8 cellular contexts compared by ENCODE assay signal in genomic region chr18:51028201-51028805, GRCh38. TPM values are rescaled to one million over a fixed set of nuclear protein-coding genes. Genes with fewer than 3 reads are reported as not detected.
A peak's percentile ranks its signal among the peaks of the same experiment; 100 is the strongest.
DNase-seq lines count a peak whose midpoint lies in the region; ATAC-seq and TF ChIP-seq lines count a peak whose summit lies in the region.

No MANE protein-coding gene starts in this region.

- BruUV-seq in Calu3 (replicated peaks; lab: Mats Ljungman, UMichigan) = no TSS peak

- H3K27ac Mint-ChIP-seq in Calu3 (ENCODE audit: unreplicated experiment) = no peak overlapping the region

- H3K9me3 Mint-ChIP-seq in Calu3 (ENCODE audit: low read depth, unreplicated experiment) = no peaks in the 10 kb centered on the region

- H3K9me3 ChIP-seq in hepatocyte (ENCODE audit: low read depth) = no peaks in the 10 kb centered on the region

- peaks cover 27% of the 10 kb centered on the region for H4K20me1 ChIP-seq in hepatocyte (ENCODE audit: insufficient read depth, poor library complexity, severe bottlenecking)

- peaks cover 67% of the 10 kb centered on the region for H3K79me2 ChIP-seq in hepatocyte

- peak overlapping the region; percentile 80 for H3K4me2 ChIP-seq in hepatocyte

- peak; percentile 16 for DNase-seq in Calu3
- peak; percentile 37 for DNase-seq in SK-N-DZ (ENCODE audit: low spot score)
- no peak for DNase-seq in hepatocyte (ENCODE audit: low spot score)
- no peak for DNase-seq in NCI-H1694 (lab: John Stamatoyannopoulos, UW)
- DNase-seq in middle frontal gyrus (ENCODE audit: extremely low spot score, low spot score) = no peak
- DNase-seq in iPS-NIHi7 (ENCODE audit: extremely low spot score) = no peak

- H3K27me3 Mint-ChIP-seq in Calu3 (ENCODE audit: unreplicated experiment) = no peaks in the 10 kb centered on the region

- H3K36me3 ChIP-seq in hepatocyte (replicated peaks; ENCODE audit: insufficient read depth, low read depth) = no peaks in the 10 kb centered on the region

- 85% methylated on average over 4 of the region's 4 CpGs for WGBS in hepatocyte (ENCODE audit: low lambda C conversion rate, missing lambda C conversion rate)

- H3K4me1 Mint-ChIP-seq in Calu3 (ENCODE audit: low read depth, unreplicated experiment) = peaks cover 23% of the 10 kb centered on the region

- H2AFZ ChIP-seq in hepatocyte = no peak overlapping the region

- H3K4me3 ChIP-seq in hepatocyte = no peak overlapping the region

- peak overlapping the region; percentile 93 for H3K4me3 Mint-ChIP-seq in Calu3 (ENCODE audit: low read depth, unreplicated experiment)

- peaks cover 38% of the 10 kb centered on the region for H3K36me3 Mint-ChIP-seq in Calu3 (ENCODE audit: insufficient read depth, unreplicated experiment)

- no peaks in the 10 kb centered on the region for H3K27me3 ChIP-seq in hepatocyte

- H3K9me2 ChIP-seq in hepatocyte (replicated peaks; ENCODE audit: insufficient read depth) = no peaks in the 10 kb centered on the region

- ATAC-seq in GM21576 (IDR thresholded peaks at IDR 0.05; ENCODE audit: unreplicated experiment) = peak; percentile 32
- no peak for ATAC-seq in HG03565 (IDR thresholded peaks at IDR 0.05; ENCODE audit: unreplicated experiment)

- CTCF ChIA-PET in Calu3 (lab: Charles Lee) = no interaction called here

- peaks cover 29% of the 10 kb centered on the region for H3K4me1 ChIP-seq in hepatocyte (ENCODE audit: insufficient read depth)

- peak overlapping the region; percentile 97 for H3K27ac ChIP-seq in hepatocyte

- intact Hi-C loops in Calu3 (cut with micrococcal nuclease; ENCODE audit: unreplicated experiment) = loop anchor here (5.0 kb wide), 1 partner anchor 46 kb away; no protein-coding TSS in a partner anchor

- TF ChIP-seq CTCF in Calu3 (IDR thresholded peaks at IDR 0.05; ENCODE audit: unreplicated experiment) = no peak
- TF ChIP-seq CTCF in hepatocyte (IDR thresholded peaks at IDR 0.05; ENCODE audit: poor library complexity) = no peak

RNA-seq across cellular contexts. Expression of gene SMAD4, which starts 1.7 kb away (rescaled TPM):
- 78.6 and 96.7 TPM in 2 replicates for total RNA-seq in Calu3 (2022)
- polyA plus RNA-seq in SK-N-DZ (2014; cell fraction: cytosol; rRNA removed) = 62.0 and 73.1 TPM in 2 replicates
- polyA plus RNA-seq in SK-N-DZ (2014; cell fraction: nucleus; rRNA removed) = 39.8 and 45.6 TPM in 2 replicates
- 109 and 116 TPM in 2 replicates for total RNA-seq in hepatocyte
- 62.5 and 64.4 TPM in 2 replicates for polyA plus RNA-seq in hepatocyte

Comparison
In these comparisons a context has a peak if more than half of its experiments do, and no peak if none do; other contexts are left out.
1. DNase-seq: peak in Calu3 (single experiment) and SK-N-DZ (single experiment); none in hepatocyte (single experiment), NCI-H1694 (single experiment), middle frontal gyrus (single experiment) and iPS-NIHi7 (single experiment).